In genomic region chr7:106947244-106947728, GRCh38 we compare ENCODE assay signal across 8 cellular contexts.
DNase-seq lines count a peak whose midpoint lies in the region; ATAC-seq and TF ChIP-seq lines count a peak whose summit lies in the region.

No MANE protein-coding gene starts in this region.

- no peaks in the 10 kb centered on the region for H3K79me2 ChIP-seq in trophoblast cell (ENCODE audit: control insufficient read depth, insufficient read depth, low read length, poor library complexity)

- no peak overlapping the region for H4K12ac ChIP-seq in trophoblast cell (ENCODE audit: low read depth, low read length)

- ATAC-seq in natural killer cell (peak; percentile 48 to 73 (median 72)), HG03571 (IDR thresholded peaks at IDR 0.05; ENCODE audit: unreplicated experiment) (peak; percentile 72), HG03025 (IDR thresholded peaks at IDR 0.05; ENCODE audit: low FRiP score, unreplicated experiment) (no peak)
- ATAC-seq in natural killer cell treated with Interleukin-12 subunit alpha and Interleukin-12 subunit beta and Interleukin-15 and Interleukin-18, amount 100 ng/mL, for 72 hours = no peak
- ATAC-seq in activated CD8-positive, alpha-beta T cell treated with anti-CD3 and anti-CD28 coated beads for 36 hours = peak; percentile 85

- POLR2A ChIA-PET in activated CD8-positive, alpha-beta T cell treated with anti-CD3 and anti-CD28 coated beads for 36 hours (lab: Charles Lee) = no interaction called here

- H2BK5ac ChIP-seq in trophoblast cell (ENCODE audit: low read depth, low read length, poor library complexity) = no peak overlapping the region

- no peak overlapping the region for H3K4me3 ChIP-seq in trophoblast cell (ENCODE audit: low read depth, low read length)

- H3K36me3 Mint-ChIP-seq in natural killer cell = no peaks in the 10 kb centered on the region
- no peaks in the 10 kb centered on the region for H3K36me3 Mint-ChIP-seq in natural killer cell treated with Interleukin-12 subunit alpha and Interleukin-12 subunit beta and Interleukin-15 and Interleukin-18, amount 100 ng/mL, for 72 hours
- H3K36me3 Mint-ChIP-seq in activated CD8-positive, alpha-beta T cell treated with anti-CD3 and anti-CD28 coated beads for 36 hours (ENCODE audit: low read depth) = no peaks in the 10 kb centered on the region

- no peak overlapping the region for H3K14ac ChIP-seq in trophoblast cell (ENCODE audit: low read length)

- no peak overlapping the region for H3K18ac ChIP-seq in trophoblast cell (ENCODE audit: low read length)

- no peak overlapping the region for H2BK12ac ChIP-seq in trophoblast cell (ENCODE audit: low read length)

- H2AFZ ChIP-seq in trophoblast cell (ENCODE audit: insufficient read depth, low read length, poor library complexity) = no peak overlapping the region

- H4K8ac ChIP-seq in trophoblast cell (ENCODE audit: low read depth, low read length) = no peak overlapping the region

- H3K79me1 ChIP-seq in trophoblast cell (ENCODE audit: low read length) = no peaks in the 10 kb centered on the region

- no peak overlapping the region for H3K4ac ChIP-seq in trophoblast cell (ENCODE audit: low read depth, low read length)

- no peaks in the 10 kb centered on the region for H3K4me1 ChIP-seq in trophoblast cell (ENCODE audit: control insufficient read depth in 1 of 2, insufficient read depth in 2 of 2, low read length in 2 of 2)

- H3K4me3 Mint-ChIP-seq in natural killer cell = no peak overlapping the region
- H3K4me3 Mint-ChIP-seq in natural killer cell treated with Interleukin-12 subunit alpha and Interleukin-12 subunit beta and Interleukin-15 and Interleukin-18, amount 100 ng/mL, for 72 hours = no peak overlapping the region
- no peak overlapping the region for H3K4me3 Mint-ChIP-seq in activated CD8-positive, alpha-beta T cell treated with anti-CD3 and anti-CD28 coated beads for 36 hours

- H3K27ac Mint-ChIP-seq in natural killer cell = no peak overlapping the region
- no peak overlapping the region for H3K27ac Mint-ChIP-seq in natural killer cell treated with Interleukin-12 subunit alpha and Interleukin-12 subunit beta and Interleukin-15 and Interleukin-18, amount 100 ng/mL, for 72 hours
- no peak overlapping the region for H3K27ac Mint-ChIP-seq in activated CD8-positive, alpha-beta T cell treated with anti-CD3 and anti-CD28 coated beads for 36 hours

- H2BK120ac ChIP-seq in trophoblast cell (ENCODE audit: insufficient read depth, low read length, poor library complexity) = no peak overlapping the region

- H3K27ac ChIP-seq in trophoblast cell (ENCODE audit: low read depth, low read length) = no peak overlapping the region

- no peaks in the 10 kb centered on the region for H3K27me3 ChIP-seq in trophoblast cell (ENCODE audit: insufficient read depth, low read length)

- no CpG with 5 or more reads among the region's 1 CpG for WGBS in trophoblast cell (ENCODE audit: extremely low coverage, insufficient coverage, insufficient read length)

- no peak for DNase-seq in natural killer cell
- DNase-seq in natural killer cell treated with Interleukin-12 subunit alpha and Interleukin-12 subunit beta and Interleukin-15 and Interleukin-18, amount 100 ng/mL, for 72 hours (ENCODE audit: low spot score) = no peak
- DNase-seq in NCI-H526 treated with DMSO at 0.1 percent for 48 hours (lab: John Stamatoyannopoulos, UW) = peak; percentile 83
- peak; percentile 58 for DNase-seq in activated CD8-positive, alpha-beta T cell treated with anti-CD3 and anti-CD28 coated beads for 36 hours
- DNase-seq in glomerular endothelial cell (ENCODE audit: extremely low read depth, low read depth, low spot score) = peak; percentile 80
- DNase-seq in trophoblast cell = peak; percentile 73 to 95

- H3K27me3 Mint-ChIP-seq in natural killer cell (ENCODE audit: low read depth in 2 of 2) = peaks cover 0 to 12% of the 10 kb centered on the region in 2 donors
- H3K27me3 Mint-ChIP-seq in natural killer cell treated with Interleukin-12 subunit alpha and Interleukin-12 subunit beta and Interleukin-15 and Interleukin-18, amount 100 ng/mL, for 72 hours = peaks cover 14 to 20% of the 10 kb centered on the region in 2 donors
- no peaks in the 10 kb centered on the region for H3K27me3 Mint-ChIP-seq in activated CD8-positive, alpha-beta T cell treated with anti-CD3 and anti-CD28 coated beads for 36 hours

- peaks cover 2% of the 10 kb centered on the region for H3K9me3 ChIP-seq in trophoblast cell (ENCODE audit: insufficient read depth, low read depth, low read length)

- H2AK5ac ChIP-seq in trophoblast cell (ENCODE audit: low read length) = no peak overlapping the region

- no peak overlapping the region for H4K91ac ChIP-seq in trophoblast cell (ENCODE audit: low read depth, low read length)

- H3K36me3 ChIP-seq in trophoblast cell (ENCODE audit: control insufficient read depth in 1 of 2, insufficient read depth in 2 of 2, low read length in 2 of 2) = no peaks in the 10 kb centered on the region

- H3K4me2 ChIP-seq in trophoblast cell (ENCODE audit: low read length) = no peak overlapping the region

- CTCF ChIA-PET in activated CD8-positive, alpha-beta T cell treated with anti-CD3 and anti-CD28 coated beads for 36 hours (lab: Charles Lee) = interaction anchor here (0.7 to 3.0 kb wide), 13 partner anchors 9 to 220 kb away, joined by 3 to 28 read pairs (median 3); no protein-coding TSS in a partner anchor

- H3K9me3 Mint-ChIP-seq in natural killer cell = no peaks in the 10 kb centered on the region
- no peaks in the 10 kb centered on the region for H3K9me3 Mint-ChIP-seq in natural killer cell treated with Interleukin-12 subunit alpha and Interleukin-12 subunit beta and Interleukin-15 and Interleukin-18, amount 100 ng/mL, for 72 hours
- no peaks in the 10 kb centered on the region for H3K9me3 Mint-ChIP-seq in activated CD8-positive, alpha-beta T cell treated with anti-CD3 and anti-CD28 coated beads for 36 hours

- no peak overlapping the region for H3K23ac ChIP-seq in trophoblast cell (ENCODE audit: low read length)

- H3K9ac ChIP-seq in trophoblast cell (ENCODE audit: low read length) = no peak overlapping the region

- no peaks in the 10 kb centered on the region for H3K4me1 Mint-ChIP-seq in natural killer cell
- H3K4me1 Mint-ChIP-seq in natural killer cell treated with Interleukin-12 subunit alpha and Interleukin-12 subunit beta and Interleukin-15 and Interleukin-18, amount 100 ng/mL, for 72 hours (ENCODE audit: low read depth in 2 of 2) = peaks cover 0 to 3% of the 10 kb centered on the region in 2 donors
- no peaks in the 10 kb centered on the region for H3K4me1 Mint-ChIP-seq in activated CD8-positive, alpha-beta T cell treated with anti-CD3 and anti-CD28 coated beads for 36 hours (ENCODE audit: low read depth)

- intact Hi-C loops in natural killer cell (cut with micrococcal nuclease) = loop anchor here (2.0 kb wide), 1 partner anchor 204 kb away; no protein-coding TSS in a partner anchor
- intact Hi-C loops in activated CD8-positive, alpha-beta T cell treated with anti-CD3 and anti-CD28 coated beads for 36 hours (cut with micrococcal nuclease) = loop anchor here (5.0 kb wide), 2 partner anchors 155 to 200 kb away; no protein-coding TSS in a partner anchor

- TF ChIP-seq CTCF in natural killer cell (IDR thresholded peaks at IDR 0.05) = peak; percentile 44
- peak; percentile 61 for TF ChIP-seq CTCF in activated CD8-positive, alpha-beta T cell treated with anti-CD3 and anti-CD28 coated beads for 36 hours (IDR thresholded peaks at IDR 0.05)

Comparison
In these comparisons a context has a peak if more than half of its experiments do, and no peak if none do; other contexts are left out.
1. ATAC-seq: peak in natural killer cell (3 of 3), HG03571 (single experiment) and activated CD8-positive, alpha-beta T cell treated with anti-CD3 and anti-CD28 coated beads for 36 hours (single experiment); none in natural killer cell treated with Interleukin-12 subunit alpha and Interleukin-12 subunit beta and Interleukin-15 and Interleukin-18, amount 100 ng/mL, for 72 hours (0 of 2) and HG03025 (single experiment).
2. DNase-seq: peak in NCI-H526 treated with DMSO at 0.1 percent for 48 hours (single experiment), activated CD8-positive, alpha-beta T cell treated with anti-CD3 and anti-CD28 coated beads for 36 hours (single experiment), glomerular endothelial cell (single experiment) and trophoblast cell (2 of 2); none in natural killer cell (single experiment) and natural killer cell treated with Interleukin-12 subunit alpha and Interleukin-12 subunit beta and Interleukin-15 and Interleukin-18, amount 100 ng/mL, for 72 hours (single experiment).